ENCODE assay signal across 15 cellular contexts in the genomic region with DNA sequence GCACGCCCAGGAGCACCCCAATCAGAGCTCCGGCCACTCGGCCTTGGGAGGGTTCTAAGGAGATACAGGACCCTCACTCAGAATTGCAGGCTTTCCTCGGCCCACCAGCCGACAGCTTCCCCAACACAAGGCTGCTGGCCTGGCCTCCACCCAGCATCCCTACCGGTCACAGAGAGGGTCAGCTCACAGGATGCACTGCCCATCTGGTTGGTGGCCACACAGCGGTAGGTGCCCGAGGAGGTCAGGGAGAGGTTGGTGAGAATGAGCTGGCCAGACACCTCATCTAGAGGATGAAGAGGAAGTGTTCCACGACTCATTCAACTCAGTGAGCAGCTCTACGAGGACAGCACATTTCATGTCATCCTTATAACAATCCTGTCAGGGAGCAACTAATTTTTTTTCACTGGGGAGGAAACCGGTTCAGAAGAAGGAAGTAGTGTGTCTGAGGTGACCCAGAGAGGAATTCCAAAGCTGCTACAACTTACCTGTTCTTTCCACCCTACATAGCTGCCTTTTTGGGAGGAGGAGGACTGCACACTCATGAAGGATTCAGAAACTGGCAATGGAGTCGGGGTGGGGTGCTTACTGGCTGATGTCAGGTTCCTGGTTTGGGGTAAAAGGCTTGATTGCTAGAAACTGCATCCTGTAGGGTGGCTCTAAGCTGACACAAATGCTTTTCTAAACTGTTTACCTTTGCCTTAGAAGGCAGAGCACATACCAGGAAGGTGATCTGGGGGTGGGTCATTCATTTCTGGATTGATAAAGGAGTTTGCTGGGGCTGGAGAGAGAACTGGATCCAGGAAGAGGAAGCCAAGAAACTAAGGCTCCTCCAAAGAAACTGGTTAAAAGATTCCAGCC. TPM values are rescaled to one million over a fixed set of nuclear protein-coding genes. Genes with fewer than 3 reads are reported as not detected.
DNase-seq lines count a peak whose midpoint lies in the region; ATAC-seq and TF ChIP-seq lines count a peak whose summit lies in the region.
"Had no signal": no experiment of that assay in that cellular context is flagged by ENCODE, and none has a peak within 500 bp of the region (broad histone marks: within the 10 kb centered on the region; RNA-seq: fewer than 3 reads in every experiment).

No MANE protein-coding gene starts in this region.

- no peak overlapping the region for H3K4ac ChIP-seq in trophoblast cell (ENCODE audit: low read depth, low read length)

- H3K27me3 ChIP-seq in right cardiac atrium (ENCODE audit: control insufficient read depth, insufficient read depth) (no peaks in the 10 kb centered on the region), trophoblast cell (ENCODE audit: insufficient read depth, low read length) (peaks cover 75% of the 10 kb centered on the region)

- no peak overlapping the region for H2AK5ac ChIP-seq in trophoblast cell (ENCODE audit: low read length)

- POLR2A ChIA-PET in WTC11 (lab: Charles Lee) = no interaction called here

- no peak overlapping the region for H2BK12ac ChIP-seq in trophoblast cell (ENCODE audit: low read length)

- no peak overlapping the region for H4K91ac ChIP-seq in trophoblast cell (ENCODE audit: low read depth, low read length)

- H3K9ac ChIP-seq in trophoblast cell (ENCODE audit: low read length) = no peak overlapping the region

- TF ChIP-seq CTCF in WTC11 (IDR thresholded peaks at IDR 0.05) = no peak

- H2BK120ac ChIP-seq in trophoblast cell (ENCODE audit: insufficient read depth, low read length, poor library complexity) = no peak overlapping the region

- H3K36me3 ChIP-seq in trophoblast cell (ENCODE audit: control insufficient read depth in 1 of 2, insufficient read depth in 2 of 2, low read length in 2 of 2) = no peaks in the 10 kb centered on the region
- H3K36me3 ChIP-seq: BE2C had no signal

- H3K4me3 ChIP-seq in right cardiac atrium (ENCODE audit: low read length) (no peak overlapping the region), trophoblast cell (ENCODE audit: low read depth, low read length) (no peak overlapping the region)

- WGBS in right cardiac atrium = 27% methylated on average over 12 of the region's 12 CpGs
- no CpG with 5 or more reads among the region's 12 CpGs for WGBS in trophoblast cell (ENCODE audit: extremely low coverage, insufficient coverage, insufficient read length)

- H3K4me1 ChIP-seq in right cardiac atrium (ENCODE audit: control insufficient read depth, insufficient read depth, low read length) (peaks cover 7% of the 10 kb centered on the region), trophoblast cell (ENCODE audit: control insufficient read depth in 1 of 2, insufficient read depth in 2 of 2, low read length in 2 of 2) (peaks cover 6 to 12% of the 10 kb centered on the region in 2 experiments)
- H3K4me1 ChIP-seq: BE2C had no signal

- H3K23ac ChIP-seq in trophoblast cell (ENCODE audit: low read length) = no peak overlapping the region

- no peaks in the 10 kb centered on the region for H3K9me3 ChIP-seq in right cardiac atrium (ENCODE audit: control insufficient read depth, low read length)
- peaks cover 6% of the 10 kb centered on the region for H3K9me3 ChIP-seq in trophoblast cell (ENCODE audit: insufficient read depth, low read depth, low read length)
- H3K9me3 ChIP-seq: BE2C had no signal

- H3K79me1 ChIP-seq in trophoblast cell (ENCODE audit: low read length) = no peaks in the 10 kb centered on the region

- no peak overlapping the region for H3K4me2 ChIP-seq in trophoblast cell (ENCODE audit: low read length)

- H3K9me3 Mint-ChIP-seq in WTC11 = no peaks in the 10 kb centered on the region
- H3K9me3 Mint-ChIP-seq: memory B cell had no signal

- CTCF ChIA-PET in WTC11 (lab: Charles Lee) = interaction anchor here (0.5 to 4.7 kb wide), 3 partner anchors 10 to 1503 kb away, joined by 3 to 70 read pairs (median 3); no protein-coding TSS in a partner anchor

- no peak overlapping the region for H2BK5ac ChIP-seq in trophoblast cell (ENCODE audit: low read depth, low read length, poor library complexity)

- H3K14ac ChIP-seq in trophoblast cell (ENCODE audit: low read length) = no peak overlapping the region

- peak in 1 of 3 donors; percentile 49 for DNase-seq in right cardiac atrium
- DNase-seq in left ventricle myocardium superior = no peak
- DNase-seq in WTC11 (ENCODE audit: low spot score) = no peak
- peak; percentile 92 to 95 for DNase-seq in lung microvascular endothelial cell (ENCODE audit: low read depth in 2 of 2)
- no peak for DNase-seq in trophoblast cell
- no peak for DNase-seq in NCI-H510A treated with DMSO at 0.1 percent for 48 hours (lab: John Stamatoyannopoulos, UW)
- no peak for DNase-seq in T-helper 1 cell
- DNase-seq: activated CD4-positive, alpha-beta T cell treated with anti-CD3 and anti-CD28 coated beads, Interleukin-2, amount 50 U/mL, for 48 hours; amniotic stem cell; BE2C; NCI-H1694; RPMI8226; stimulated activated naive CD4-positive, alpha-beta T cell treated with Interleukin-2 at 50 U/mL for 16 hours had no signal

- H4K8ac ChIP-seq in trophoblast cell (ENCODE audit: low read depth, low read length) = no peak overlapping the region

- H3K4me1 Mint-ChIP-seq in WTC11 = peaks cover 45% of the 10 kb centered on the region

- H3K36me3 Mint-ChIP-seq in WTC11 = no peaks in the 10 kb centered on the region
- H3K36me3 Mint-ChIP-seq: memory B cell had no signal

- no peak overlapping the region for H4K12ac ChIP-seq in trophoblast cell (ENCODE audit: low read depth, low read length)

- H3K27ac ChIP-seq in right cardiac atrium (ENCODE audit: low read length) = peak overlapping the region; percentile 13
- no peak overlapping the region for H3K27ac ChIP-seq in trophoblast cell (ENCODE audit: low read depth, low read length)

- H3K18ac ChIP-seq in trophoblast cell (ENCODE audit: low read length) = no peak overlapping the region

- ATAC-seq in right cardiac atrium (peak in 1 of 2 donors; percentile 33), left ventricle myocardium superior (no peak), WTC11 (no peak), HG02610 (IDR thresholded peaks at IDR 0.05; ENCODE audit: unreplicated experiment) (no peak)

- no peak overlapping the region for H2AFZ ChIP-seq in trophoblast cell (ENCODE audit: insufficient read depth, low read length, poor library complexity)

- intact Hi-C loops in right cardiac atrium (cut with DNase I) = no loop called here
- intact Hi-C loops in left ventricle myocardium superior (cut with micrococcal nuclease) = no loop called here

- peaks cover 100% of the 10 kb centered on the region for H3K27me3 Mint-ChIP-seq in WTC11 (ENCODE audit: low read depth)
- H3K27me3 Mint-ChIP-seq: memory B cell had no signal

- no peaks in the 10 kb centered on the region for H3K79me2 ChIP-seq in trophoblast cell (ENCODE audit: control insufficient read depth, insufficient read depth, low read length, poor library complexity)

- H3K4me3 Mint-ChIP-seq in WTC11 = peak overlapping the region; percentile 4; the same call in 1 of the 2 replicates
- H3K4me3 Mint-ChIP-seq: memory B cell had no signal

- H3K27ac Mint-ChIP-seq in WTC11 = no peak overlapping the region
- H3K27ac Mint-ChIP-seq: memory B cell had no signal

TF ChIP-seq in WTC11, 78 proteins besides CTCF, POLR2A, EP300 and RAD21 (continues in another document):
- TF ChIP-seq, protein P1, sequence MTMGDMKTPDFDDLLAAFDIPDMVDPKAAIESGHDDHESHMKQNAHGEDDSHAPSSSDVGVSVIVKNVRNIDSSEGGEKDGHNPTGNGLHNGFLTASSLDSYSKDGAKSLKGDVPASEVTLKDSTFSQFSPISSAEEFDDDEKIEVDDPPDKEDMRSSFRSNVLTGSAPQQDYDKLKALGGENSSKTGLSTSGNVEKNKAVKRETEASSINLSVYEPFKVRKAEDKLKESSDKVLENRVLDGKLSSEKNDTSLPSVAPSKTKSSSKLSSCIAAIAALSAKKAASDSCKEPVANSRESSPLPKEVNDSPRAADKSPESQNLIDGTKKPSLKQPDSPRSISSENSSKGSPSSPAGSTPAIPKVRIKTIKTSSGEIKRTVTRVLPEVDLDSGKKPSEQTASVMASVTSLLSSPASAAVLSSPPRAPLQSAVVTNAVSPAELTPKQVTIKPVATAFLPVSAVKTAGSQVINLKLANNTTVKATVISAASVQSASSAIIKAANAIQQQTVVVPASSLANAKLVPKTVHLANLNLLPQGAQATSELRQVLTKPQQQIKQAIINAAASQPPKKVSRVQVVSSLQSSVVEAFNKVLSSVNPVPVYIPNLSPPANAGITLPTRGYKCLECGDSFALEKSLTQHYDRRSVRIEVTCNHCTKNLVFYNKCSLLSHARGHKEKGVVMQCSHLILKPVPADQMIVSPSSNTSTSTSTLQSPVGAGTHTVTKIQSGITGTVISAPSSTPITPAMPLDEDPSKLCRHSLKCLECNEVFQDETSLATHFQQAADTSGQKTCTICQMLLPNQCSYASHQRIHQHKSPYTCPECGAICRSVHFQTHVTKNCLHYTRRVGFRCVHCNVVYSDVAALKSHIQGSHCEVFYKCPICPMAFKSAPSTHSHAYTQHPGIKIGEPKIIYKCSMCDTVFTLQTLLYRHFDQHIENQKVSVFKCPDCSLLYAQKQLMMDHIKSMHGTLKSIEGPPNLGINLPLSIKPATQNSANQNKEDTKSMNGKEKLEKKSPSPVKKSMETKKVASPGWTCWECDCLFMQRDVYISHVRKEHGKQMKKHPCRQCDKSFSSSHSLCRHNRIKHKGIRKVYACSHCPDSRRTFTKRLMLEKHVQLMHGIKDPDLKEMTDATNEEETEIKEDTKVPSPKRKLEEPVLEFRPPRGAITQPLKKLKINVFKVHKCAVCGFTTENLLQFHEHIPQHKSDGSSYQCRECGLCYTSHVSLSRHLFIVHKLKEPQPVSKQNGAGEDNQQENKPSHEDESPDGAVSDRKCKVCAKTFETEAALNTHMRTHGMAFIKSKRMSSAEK (CRISPR knock-in tag; IDR thresholded peaks at IDR 0.05; ENCODE audit: borderline replicate concordance) = no peak

RNA-seq across cellular contexts. Expression of a gene that starts 3.3 kb away (rescaled TPM):
- 1 to 10 TPM in 3 of 4 donors, under 1 TPM in 1; 0.97 to 1.4 (median 1.0) TPM for total RNA-seq in right cardiac atrium
- polyA plus RNA-seq in right cardiac atrium = 0.43 TPM
- 1.1 TPM for total RNA-seq in left ventricle myocardium superior
- 0.46 to 0.79 TPM (median 0.71 TPM) in 3 replicates for total RNA-seq in WTC11 (2021)
- under 0.01 TPM in 1 of 2 replicates, not detected in the other for total RNA-seq in lung microvascular endothelial cell
- polyA plus RNA-seq in trophoblast cell (2013) = 0.04 TPM in 1 of 2 replicates, not detected in the other

RNA-seq across cellular contexts. Expression of a gene that starts 9.0 kb away (rescaled TPM):
- total RNA-seq in right cardiac atrium (10 to 100 TPM in 2 of 4 donors, 1 to 10 TPM in 2; 5.3 to 11.1 (median 9.0) TPM), left ventricle myocardium superior (4.1 TPM), WTC11 (2021) (1.9 to 2.9 TPM (median 2.5 TPM) in 3 replicates), lung microvascular endothelial cell (0.20 and 0.65 TPM in 2 replicates)
- 16.0 TPM for polyA plus RNA-seq in right cardiac atrium
- polyA plus RNA-seq in trophoblast cell (2013) = 0.63 and 0.67 TPM in 2 replicates

RNA-seq across cellular contexts. Expression of a gene that starts 13.4 kb away (rescaled TPM):
- total RNA-seq in right cardiac atrium (10 to 100 TPM; 31.2 to 49.8 (median 41.9) TPM), left ventricle myocardium superior (40.5 TPM), WTC11 (2021) (0.44 to 0.64 TPM (median 0.48 TPM) in 3 replicates), lung microvascular endothelial cell (8.9 and 35.1 TPM in 2 replicates)
- 51.8 TPM for polyA plus RNA-seq in right cardiac atrium
- 4.6 and 4.8 TPM in 2 replicates for polyA plus RNA-seq in trophoblast cell (2013)

RNA-seq across cellular contexts. Expression of a gene that starts 51.5 kb away (rescaled TPM):
- total RNA-seq in right cardiac atrium (1 to 10 TPM; 3.5 to 6.7 (median 5.3) TPM), left ventricle myocardium superior (3.4 TPM), WTC11 (2021) (16.5 to 17.5 TPM (median 16.8 TPM) in 3 replicates), lung microvascular endothelial cell (3.9 and 5.6 TPM in 2 replicates)
- polyA plus RNA-seq in right cardiac atrium = 3.8 TPM
- 8.2 and 8.7 TPM in 2 replicates for polyA plus RNA-seq in trophoblast cell (2013)

Comparison
In these comparisons a context has a peak if more than half of its experiments do, and no peak if none do; other contexts are left out.
1. DNase-seq: peak in lung microvascular endothelial cell (2 of 2); none in left ventricle myocardium superior (single experiment), WTC11 (single experiment), trophoblast cell (0 of 2), NCI-H510A treated with DMSO at 0.1 percent for 48 hours (single experiment) and T-helper 1 cell (0 of 5).